In the genomic region with DNA sequence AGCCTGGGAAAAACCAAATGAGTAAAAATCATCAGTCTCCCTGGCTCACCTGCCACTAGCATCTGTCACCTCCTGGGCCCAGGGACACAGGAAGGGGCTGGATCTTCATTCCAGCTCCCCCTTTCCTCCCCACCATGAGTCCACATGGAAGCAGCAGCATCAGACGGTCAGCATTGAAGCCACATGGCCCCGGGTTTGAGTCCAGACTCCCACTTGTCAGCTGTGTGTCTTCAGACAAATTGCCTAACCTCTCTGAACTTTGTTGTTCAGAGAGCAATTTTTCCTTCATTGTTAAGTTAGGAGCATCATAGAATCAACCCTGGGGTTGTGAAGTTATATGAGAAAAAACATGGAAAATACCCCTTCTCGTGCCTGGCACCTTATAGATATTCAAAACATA, we compare ENCODE assay signal across 16 cellular contexts. TPM values are rescaled to one million over a fixed set of nuclear protein-coding genes. Genes with fewer than 3 reads are reported as not detected.
DNase-seq lines count a peak whose midpoint lies in the region; ATAC-seq, FAIRE-seq and TF ChIP-seq lines count a peak whose summit lies in the region.
"Had no signal": no experiment of that assay in that cellular context is flagged by ENCODE, and none has a peak within 500 bp of the region (broad histone marks: within the 10 kb centered on the region; RNA-seq: fewer than 3 reads in every experiment).

No MANE protein-coding gene starts in this region.

- no peak overlapping the region for H3K4me3 ChIP-seq in SK-N-SH (ENCODE audit: low read depth in 2 of 2, low read length in 1 of 2)
- H3K4me3 ChIP-seq in HEK293 (ENCODE audit: low read depth, low read length) = no peak overlapping the region
- H3K4me3 ChIP-seq in H1 (ENCODE audit: extremely low read depth in 1 of 4, insufficient read depth in 2 of 4, low read depth in 3 of 4, low read length in 4 of 4) = no peak overlapping the region
- H3K4me3 ChIP-seq in trophoblast cell (ENCODE audit: low read depth, low read length) = no peak overlapping the region
- H3K4me3 ChIP-seq: GM12878, GM23248 had no signal

- H4K12ac ChIP-seq in trophoblast cell (ENCODE audit: low read depth, low read length) = no peak overlapping the region

- no peak for TF ChIP-seq CTCF in SK-N-SH (IDR thresholded peaks at IDR 0.05)
- no peak for TF ChIP-seq CTCF in HEK293 (tag by site-specific recombination; IDR thresholded peaks at IDR 0.05)
- TF ChIP-seq CTCF in H1 (IDR thresholded peaks at IDR 0.05; ENCODE audit: control extremely low read depth in 1 of 3, insufficient read depth in 1 of 3, low read depth in 1 of 3, low read length in 3 of 3) = no peak
- no peak for TF ChIP-seq CTCF in GM10266 (IDR thresholded peaks at IDR 0.05; ENCODE audit: control insufficient read depth, insufficient read depth, low read depth, missing control alignments)

- H4K8ac ChIP-seq in H1 (ENCODE audit: extremely low read depth, insufficient read depth, low read length) = no peak overlapping the region
- H4K8ac ChIP-seq in trophoblast cell (ENCODE audit: low read depth, low read length) = no peak overlapping the region

- CTCF ChIA-PET in SK-N-SH (lab: Yijun Ruan, JAX) (interaction anchor here (0.8 to 6.8 kb wide), 17 partner anchors 8 to 247 kb away, joined by 3 to 60 read pairs (median 4); no protein-coding TSS in a partner anchor), HEK293 (lab: Yijun Ruan, JAX) (interaction anchor here (0.7 to 2.6 kb wide), 12 partner anchors 59 to 260 kb away, joined by 3 to 13 read pairs (median 4); no protein-coding TSS in a partner anchor), H1 (lab: Charles Lee; ENCODE audit: partially characterized antibody) (interaction anchor here (0.7 to 3.0 kb wide), 25 partner anchors 10 to 261 kb away, joined by 3 to 29 read pairs (median 4); no protein-coding TSS in a partner anchor)

- TF ChIP-seq POLR2A in H1 (IDR thresholded peaks at IDR 0.05; ENCODE audit: control extremely low read depth in 1 of 2, low read depth in 2 of 2, low read length in 2 of 2) = no peak

- no peak overlapping the region for H4K91ac ChIP-seq in H1 (replicated peaks; ENCODE audit: insufficient read length, low read length)
- no peak overlapping the region for H4K91ac ChIP-seq in trophoblast cell (ENCODE audit: low read depth, low read length)

- peak overlapping the region in 1 of 2 experiments; percentile 95; a peak in 2 of 4 replicates for H3K27ac ChIP-seq in SK-N-SH (ENCODE audit: low read depth in 2 of 2, low read length in 1 of 2)
- no peak overlapping the region for H3K27ac ChIP-seq in HEK293 (ENCODE audit: extremely low read depth, low read depth, low read length)
- H3K27ac ChIP-seq in H1 (ENCODE audit: low read depth, low read length) = no peak overlapping the region
- H3K27ac ChIP-seq in trophoblast cell (ENCODE audit: low read depth, low read length) = no peak overlapping the region
- H3K27ac ChIP-seq: 22Rv1, GM23248 had no signal

- H3K4me2 ChIP-seq in SK-N-SH (no peak overlapping the region), H1 (ENCODE audit: insufficient read depth in 1 of 2, low read depth in 2 of 2, low read length in 2 of 2) (no peak overlapping the region), trophoblast cell (ENCODE audit: low read length) (no peak overlapping the region)

- H3K27ac Mint-ChIP-seq in stimulated activated naive CD8-positive, alpha-beta T cell treated with anti-CD3 and anti-CD28 coated beads, Interleukin-15, amount 100 ng/mL, for 72 hours = no peak overlapping the region
- H3K27ac Mint-ChIP-seq: CD4-positive, alpha-beta memory T cell; H9 had no signal

- no peak overlapping the region for H3K56ac ChIP-seq in H1 (replicated peaks; ENCODE audit: insufficient read length, low read depth, low read length)

- H3K27me3 ChIP-seq in SK-N-SH (ENCODE audit: insufficient read depth) (no peaks in the 10 kb centered on the region), H1 (replicated peaks in 1 of 4; ENCODE audit: control insufficient read depth in 3 of 4, extremely low read depth in 1 of 4, insufficient read depth in 3 of 4, low read length in 3 of 4) (no peaks in the 10 kb centered on the region), trophoblast cell (ENCODE audit: insufficient read depth, low read length) (no peaks in the 10 kb centered on the region)

- TF ChIP-seq EP300 in SK-N-SH (IDR thresholded peaks at IDR 0.05; ENCODE audit: borderline replicate concordance in 1 of 2, low read depth in 1 of 2, low read length in 1 of 2) = 0 out of 4 replicates have a peak, but pooled peaks of 1 of the 2 experiments have one; percentile 9
- no peak for TF ChIP-seq EP300 in H1 (IDR thresholded peaks at IDR 0.05; ENCODE audit: borderline replicate concordance in 1 of 2, low read depth in 2 of 2, low read length in 2 of 2)

- 0 out of 2 replicates have a peak overlapping the region, but pooled peaks have one; percentile 42 for H2BK12ac ChIP-seq in H1 (ENCODE audit: low read depth, low read length)
- no peak overlapping the region for H2BK12ac ChIP-seq in trophoblast cell (ENCODE audit: low read length)

- H4K5ac ChIP-seq in H1 (ENCODE audit: insufficient read length, low read depth, low read length) = no peak overlapping the region

- no peak overlapping the region for H3K9ac ChIP-seq in SK-N-SH
- no peak overlapping the region for H3K9ac ChIP-seq in H1 (replicated peaks in 1 of 4; ENCODE audit: extremely low read depth in 1 of 4, low read depth in 3 of 4, low read length in 3 of 4)
- H3K9ac ChIP-seq in trophoblast cell (ENCODE audit: low read length) = no peak overlapping the region
- H3K9ac ChIP-seq: GM23248 had no signal

- H3K9me3 ChIP-seq in SK-N-SH (no peaks in the 10 kb centered on the region), HEK293 (ENCODE audit: control insufficient read depth, insufficient read depth, low read depth, low read length) (no peaks in the 10 kb centered on the region), H1 (ENCODE audit: insufficient read depth in 2 of 2, low read depth in 1 of 2, low read length in 1 of 2) (no peaks in the 10 kb centered on the region), trophoblast cell (ENCODE audit: insufficient read depth, low read depth, low read length) (no peaks in the 10 kb centered on the region)

- H3K9me3 Mint-ChIP-seq in stimulated activated naive CD8-positive, alpha-beta T cell treated with anti-CD3 and anti-CD28 coated beads, Interleukin-15, amount 100 ng/mL, for 72 hours = no peaks in the 10 kb centered on the region
- H3K9me3 Mint-ChIP-seq: H9 had no signal

- H3K4me1 ChIP-seq in SK-N-SH (ENCODE audit: control insufficient read depth in 1 of 2, insufficient read depth in 2 of 2, low read depth in 1 of 2, low read length in 1 of 2) (peaks cover 3 to 86% of the 10 kb centered on the region in 2 experiments; a peak in 3 of 4 replicates), HEK293 (ENCODE audit: control insufficient read depth, insufficient read depth, low read length) (no peaks in the 10 kb centered on the region), H1 (replicated peaks in 1 of 4; ENCODE audit: control insufficient read depth in 3 of 4, insufficient read depth in 4 of 4, low read length in 3 of 4) (peaks cover 0 to 2% (median 1%) of the 10 kb centered on the region in 4 experiments; a peak in 2 of 7 replicates), trophoblast cell (ENCODE audit: control insufficient read depth in 1 of 2, insufficient read depth in 2 of 2, low read length in 2 of 2) (peaks cover 20 to 22% of the 10 kb centered on the region in 2 experiments)

- H3K4me3 Mint-ChIP-seq in stimulated activated naive CD8-positive, alpha-beta T cell treated with anti-CD3 and anti-CD28 coated beads, Interleukin-15, amount 100 ng/mL, for 72 hours = no peak overlapping the region
- H3K4me3 Mint-ChIP-seq: CD4-positive, alpha-beta memory T cell; H9 had no signal

- POLR2A ChIA-PET in SK-N-SH (lab: Yijun Ruan, JAX) (interaction anchor here (0.7 to 10.4 kb wide), 3 partner anchors 10 to 50 kb away, joined by 3 to 125 read pairs (median 10); partner anchors contain the start of gene CACNG4), HEK293 (lab: Yijun Ruan, JAX) (no interaction called here), H1 (lab: Charles Lee; ENCODE audit: partially characterized antibody) (no interaction called here)

- FAIRE-seq in H1 (lab: Jason Lieb, UNC) = no peak
- FAIRE-seq: A204.1, G401.6, GM12878, GM19239 had no signal

- no peaks in the 10 kb centered on the region; the same call in 1 of the 2 replicates for H3K23me2 ChIP-seq in H1 (ENCODE audit: low read depth, low read length)

- no peak overlapping the region for H3K18ac ChIP-seq in H1 (ENCODE audit: extremely low read depth, low read length)
- peak overlapping the region; percentile 36 for H3K18ac ChIP-seq in trophoblast cell (ENCODE audit: low read length)

- WGBS in SK-N-SH (ENCODE audit: low lambda C conversion rate) = 81% methylated on average over 3 of the region's 3 CpGs
- 84% methylated on average over 3 of the region's 3 CpGs; no CpG with 5 or more reads in 1 of the 2 experiments for WGBS in H1 (ENCODE audit: extremely low coverage in 1 of 2, insufficient coverage in 1 of 2, insufficient read length in 1 of 2, insufficient replicate concordance in 2 of 2, low coverage in 1 of 2, low lambda C conversion rate in 2 of 2, missing lambda C conversion rate in 1 of 2), 2 experiments
- WGBS in trophoblast cell (ENCODE audit: extremely low coverage, insufficient coverage, insufficient read length) = no CpG with 5 or more reads among the region's 3 CpGs

- H3F3A ChIP-seq in SK-N-SH (replicated peaks; ENCODE audit: insufficient read depth) = peaks cover 3% of the 10 kb centered on the region

- H2BK5ac ChIP-seq in H1 (ENCODE audit: low read depth, low read length) (no peak overlapping the region), trophoblast cell (ENCODE audit: low read depth, low read length, poor library complexity) (no peak overlapping the region)

- peaks cover 70% of the 10 kb centered on the region for H3K27me3 Mint-ChIP-seq in stimulated activated naive CD8-positive, alpha-beta T cell treated with anti-CD3 and anti-CD28 coated beads, Interleukin-15, amount 100 ng/mL, for 72 hours

- peaks cover 6% of the 10 kb centered on the region for H3K4me1 Mint-ChIP-seq in stimulated activated naive CD8-positive, alpha-beta T cell treated with anti-CD3 and anti-CD28 coated beads, Interleukin-15, amount 100 ng/mL, for 72 hours

- no peak for ATAC-seq in SK-N-SH treated with all-trans-retinoic acid at 6 μM for 48 hours
- no peak for ATAC-seq in stimulated activated naive CD8-positive, alpha-beta T cell treated with anti-CD3 and anti-CD28 coated beads, Interleukin-15, amount 100 ng/mL, for 72 hours

- H2AK5ac ChIP-seq in H1 (ENCODE audit: low read depth, low read length) = no peak overlapping the region
- no peak overlapping the region for H2AK5ac ChIP-seq in trophoblast cell (ENCODE audit: low read length)

- H3K4ac ChIP-seq in H1 (replicated peaks; ENCODE audit: insufficient read length, low read depth, low read length) = no peak overlapping the region
- no peak overlapping the region for H3K4ac ChIP-seq in trophoblast cell (ENCODE audit: low read depth, low read length)

- H3K23ac ChIP-seq in H1 (ENCODE audit: insufficient read length) = no peak overlapping the region
- H3K23ac ChIP-seq in trophoblast cell (ENCODE audit: low read length) = no peak overlapping the region

- no peak for DNase-seq in SK-N-SH
- DNase-seq in H1 (ENCODE audit: low read depth in 1 of 2, low spot score in 2 of 2) = no peak
- no peak for DNase-seq in trophoblast cell
- no peak for DNase-seq in GM10266 (ENCODE audit: extremely low spot score)
- no peak for DNase-seq in OCI-M2 (lab: John Stamatoyannopoulos, UW; ENCODE audit: unreplicated experiment)
- no peak for DNase-seq in stimulated activated naive CD8-positive, alpha-beta T cell treated with anti-CD3 and anti-CD28 coated beads, Interleukin-15, amount 100 ng/mL, for 72 hours
- DNase-seq: CD4-positive, alpha-beta memory T cell; GM23248 had no signal

- no peak overlapping the region for H2AFZ ChIP-seq in SK-N-SH (ENCODE audit: low read depth)
- H2AFZ ChIP-seq in H1 (ENCODE audit: low read length) = no peak overlapping the region
- H2AFZ ChIP-seq in trophoblast cell (ENCODE audit: insufficient read depth, low read length, poor library complexity) = no peak overlapping the region
- H2AFZ ChIP-seq: GM23248 had no signal

- H4K20me1 ChIP-seq in SK-N-SH (ENCODE audit: insufficient read depth) (0 out of 2 replicates have a peak, but pooled peaks cover 7% of the 10 kb centered on the region), H1 (replicated peaks in 1 of 2; ENCODE audit: control insufficient read depth in 1 of 2, insufficient read depth in 2 of 2, low read length in 2 of 2) (no peaks in the 10 kb centered on the region)

- no peaks in the 10 kb centered on the region for H3K9me2 ChIP-seq in SK-N-SH

- H2BK15ac ChIP-seq in H1 (ENCODE audit: low read length) = no peak overlapping the region

- H3K79me2 ChIP-seq in SK-N-SH (ENCODE audit: insufficient read depth) = no peaks in the 10 kb centered on the region
- no peaks in the 10 kb centered on the region for H3K79me2 ChIP-seq in H1 (ENCODE audit: control insufficient read depth in 1 of 2, insufficient read depth in 2 of 2, low read length in 2 of 2)
- H3K79me2 ChIP-seq in trophoblast cell (ENCODE audit: control insufficient read depth, insufficient read depth, low read length, poor library complexity) = peaks cover 2% of the 10 kb centered on the region

- no peak overlapping the region for H2BK120ac ChIP-seq in H1 (replicated peaks; ENCODE audit: low read depth, low read length)
- no peak overlapping the region for H2BK120ac ChIP-seq in trophoblast cell (ENCODE audit: insufficient read depth, low read length, poor library complexity)

- H3K79me1 ChIP-seq in H1 (ENCODE audit: low read depth, low read length) (no peaks in the 10 kb centered on the region), trophoblast cell (ENCODE audit: low read length) (peaks cover 12% of the 10 kb centered on the region)

- H3K14ac ChIP-seq in H1 (ENCODE audit: insufficient read length) = no peak overlapping the region
- H3K14ac ChIP-seq in trophoblast cell (ENCODE audit: low read length) = no peak overlapping the region

- H2BK20ac ChIP-seq in H1 (ENCODE audit: low read length) = no peak overlapping the region

- H3K36me3 ChIP-seq in SK-N-SH (replicated peaks in 1 of 2; ENCODE audit: control insufficient read depth in 1 of 2, insufficient read depth in 2 of 2, low read length in 1 of 2) = peaks cover 0 to under 1% of the 10 kb centered on the region in 2 experiments
- no peaks in the 10 kb centered on the region for H3K36me3 ChIP-seq in HEK293 (ENCODE audit: control insufficient read depth in 2 of 2, insufficient read depth in 1 of 2, low read length in 2 of 2)
- no peaks in the 10 kb centered on the region for H3K36me3 ChIP-seq in H1 (ENCODE audit: control insufficient read depth in 2 of 4, insufficient read depth in 4 of 4, low read length in 3 of 4)
- H3K36me3 ChIP-seq in trophoblast cell (ENCODE audit: control insufficient read depth in 1 of 2, insufficient read depth in 2 of 2, low read length in 2 of 2) = peaks cover 9 to 13% of the 10 kb centered on the region in 2 experiments

- TF ChIP-seq RAD21 in SK-N-SH (IDR thresholded peaks at IDR 0.05; ENCODE audit: low read length) (no peak), H1 (IDR thresholded peaks at IDR 0.05 in 1 of 2, conservative IDR thresholded peaks at IDR 0.05 in 1 of 2; ENCODE audit: low read depth in 2 of 2, low read length in 2 of 2) (no peak)

RNA-seq across cellular contexts. Expression of gene CACNG4, which starts 10.7 kb away (rescaled TPM):
- polyA plus RNA-seq in SK-N-SH (2012; rRNA removed) (12.4 and 13.2 TPM in 2 replicates), H1 (2011; rRNA removed) (3.6 and 5.3 TPM in 2 replicates)
- polyA plus RNA-seq in SK-N-SH (2012; cell fraction: cytosol; rRNA removed) = 9.9 and 16.7 TPM in 2 replicates
- polyA plus RNA-seq in SK-N-SH (2012; cell fraction: nucleus; rRNA removed) = 7.9 and 9.8 TPM in 2 replicates
- 5.6 and 5.9 TPM in 2 replicates for total RNA-seq in H1 (2021; fragmentation: NEBNext Ultra II Directional; extraction: Animal tissue kit (Norgen Biotek cat#: 25700))
- polyA plus RNA-seq in H1 (2011; cell fraction: cytosol; rRNA removed) = 2.7 TPM
- 3.2 TPM for polyA plus RNA-seq in H1 (2011; cell fraction: nucleus; rRNA removed)
- 2.5 to 4.2 TPM (median 3.9 TPM) in 4 replicates for polyA plus RNA-seq in H1 (2012, experiment 1 of 2)
- polyA plus RNA-seq in H1 (2012, experiment 2 of 2) = 4.1 TPM
- 3.8 TPM for polyA plus RNA-seq in H1 (2013, experiment 1 of 2)
- 4.1 TPM for polyA plus RNA-seq in H1 (2013, experiment 2 of 2)
- 1.4 and 2.0 TPM in 2 replicates for polyA minus RNA-seq in H1 (2011; rRNA and poly(A)+ RNA removed)
- 2.6 TPM for polyA minus RNA-seq in H1 (2011; cell fraction: cytosol; rRNA and poly(A)+ RNA removed)
- 1.2 TPM for polyA minus RNA-seq in H1 (2011; cell fraction: nucleus; rRNA and poly(A)+ RNA removed)
- polyA plus RNA-seq in trophoblast cell (2013) = 53.7 and 55.4 TPM in 2 replicates
- total RNA-seq: CD4-positive, alpha-beta memory T cell; GM23248 had no signal
- polyA plus RNA-seq: CD4-positive, alpha-beta memory T cell; GM23248 had no signal
